Comparison of ENCODE assay signal across 8 cellular contexts in genomic region chr12:101792046-101792931, GRCh38. TPM values are rescaled to one million over a fixed set of nuclear protein-coding genes. Genes with fewer than 3 reads are reported as not detected.
A peak's percentile ranks its signal among the peaks of the same experiment; 100 is the strongest.
DNase-seq lines count a peak whose midpoint lies in the region; ATAC-seq and TF ChIP-seq lines count a peak whose summit lies in the region.

No MANE protein-coding gene starts in this region.

- peaks cover 4% of the 10 kb centered on the region for H3K36me3 ChIP-seq in BJ (ENCODE audit: control insufficient read depth, insufficient read depth, low read length)
- H3K36me3 ChIP-seq in body of pancreas (replicated peaks in 1 of 2; ENCODE audit: insufficient read depth in 1 of 2, low read depth in 2 of 2) = no peaks in the 10 kb centered on the region
- peaks cover 0 to 33% of the 10 kb centered on the region in 2 donors for H3K36me3 ChIP-seq in left lung

- no peaks in the 10 kb centered on the region for H3K27me3 Mint-ChIP-seq in glutamatergic neuron (ENCODE audit: unreplicated experiment)

- no peaks in the 10 kb centered on the region for H3K27me3 ChIP-seq in BJ (ENCODE audit: control insufficient read depth, insufficient read depth, low read length)
- no peaks in the 10 kb centered on the region for H3K27me3 ChIP-seq in body of pancreas
- no peaks in the 10 kb centered on the region for H3K27me3 ChIP-seq in left lung

- no peaks in the 10 kb centered on the region for H3K4me1 ChIP-seq in body of pancreas
- peaks cover 0 to 19% of the 10 kb centered on the region in 2 donors for H3K4me1 ChIP-seq in left lung

- DNase-seq in BJ (ENCODE audit: low read depth) (no peak), HT-29 (ENCODE audit: low spot score) (peak; percentile 22), body of pancreas (no peak), left lung (no peak), glutamatergic neuron (no peak), NCI-H2107 treated with DMSO at 0.1 percent for 48 hours (lab: John Stamatoyannopoulos, UW; ENCODE audit: unreplicated experiment) (no peak), LoVo (ENCODE audit: low spot score) (no peak), DMS79 (lab: John Stamatoyannopoulos, UW) (no peak)

- no peaks in the 10 kb centered on the region for H3K9me3 ChIP-seq in body of pancreas
- no peaks in the 10 kb centered on the region for H3K9me3 ChIP-seq in left lung

- H3K4me3 ChIP-seq in BJ (ENCODE audit: low read depth, low read length) (no peak overlapping the region), body of pancreas (no peak overlapping the region), left lung (no peak overlapping the region)

- no peaks in the 10 kb centered on the region for H3K4me1 Mint-ChIP-seq in glutamatergic neuron (ENCODE audit: low read depth, unreplicated experiment)

- peaks cover 2% of the 10 kb centered on the region for H3K9me3 Mint-ChIP-seq in glutamatergic neuron (ENCODE audit: unreplicated experiment)

- 64 to 65% methylated on average over 6 of the region's 6 CpGs for WGBS in body of pancreas, 2 donors

- no peak overlapping the region for H3K4me3 Mint-ChIP-seq in glutamatergic neuron (ENCODE audit: unreplicated experiment)

- H3K36me3 Mint-ChIP-seq in glutamatergic neuron (ENCODE audit: unreplicated experiment) = no peaks in the 10 kb centered on the region

- ATAC-seq in body of pancreas = no peak
- ATAC-seq in left lung = peak; percentile 48

- no peak for TF ChIP-seq POLR2A in body of pancreas (IDR thresholded peaks at IDR 0.05)

- H3K27ac ChIP-seq in body of pancreas = no peak overlapping the region
- H3K27ac ChIP-seq in left lung = peak overlapping the region in 1 of 2 donors; percentile 18

- CTCF ChIA-PET in BJ (lab: Yijun Ruan, JAX) = interaction anchor here (1.1 to 2.2 kb wide), 4 partner anchors 13 to 114 kb away, joined by 4 to 7 read pairs (median 6); no protein-coding TSS in a partner anchor

- intact Hi-C loops in body of pancreas (cut with DNase I) = no loop called here
- intact Hi-C loops in left lung (cut with DNase I) = no loop called here

- TF ChIP-seq CTCF in BJ (IDR thresholded peaks at IDR 0.05; ENCODE audit: insufficient read depth, low read depth, low read length) (peak; percentile 32), body of pancreas (IDR thresholded peaks at IDR 0.05) (peak in 6 of 7 experiments; percentile 16 to 53 (median 44)), left lung (IDR thresholded peaks at IDR 0.05) (no peak), glutamatergic neuron (IDR thresholded peaks at IDR 0.05; ENCODE audit: partially characterized antibody, unreplicated experiment) (no peak)

- POLR2A ChIA-PET in BJ (lab: Charles Lee) = no interaction called here

- no peak overlapping the region for H3K27ac Mint-ChIP-seq in glutamatergic neuron (ENCODE audit: unreplicated experiment)

RNA-seq across cellular contexts. Expression of gene GNPTAB, which starts 38.5 kb away (rescaled TPM):
- polyA plus RNA-seq in BJ (2011; rRNA removed) = 20.5 and 36.1 TPM in 2 replicates
- polyA minus RNA-seq in BJ (2011; rRNA and poly(A)+ RNA removed) = 19.1 and 26.6 TPM in 2 replicates
- total RNA-seq in HT-29 (2014; rRNA removed; shearing (Covaris generic)) = 6.1 and 12.7 TPM in 2 replicates
- total RNA-seq in body of pancreas = 10 to 100 TPM; 15.5 to 27.2 TPM
- 10 to 100 TPM; 64.8 to 68.9 TPM for total RNA-seq in left lung
- total RNA-seq in glutamatergic neuron (ENCODE audit: unreplicated experiment) = 20.6 TPM

RNA-seq across cellular contexts. Expression of gene SYCP3, which starts 53.0 kb away (rescaled TPM):
- 0.10 TPM in 1 of 2 replicates, not detected in the other for polyA plus RNA-seq in BJ (2011; rRNA removed)
- not detected in 2 replicates for polyA minus RNA-seq in BJ (2011; rRNA and poly(A)+ RNA removed)
- not detected in 2 replicates for total RNA-seq in HT-29 (2014; rRNA removed; shearing (Covaris generic))
- total RNA-seq in body of pancreas (under 1 TPM in 1 of 2 donors, not detected in 1; 0.26 TPM), left lung (under 1 TPM; 0.23 to 0.76 TPM), glutamatergic neuron (ENCODE audit: unreplicated experiment) (not detected)

Comparison
In these comparisons a context has a peak if more than half of its experiments do, and no peak if none do; other contexts are left out.
1. CTCF ChIP-seq: peak in BJ (single experiment) and body of pancreas (6 of 7); none in left lung (0 of 2) and glutamatergic neuron (single experiment).